In the genomic region with DNA sequence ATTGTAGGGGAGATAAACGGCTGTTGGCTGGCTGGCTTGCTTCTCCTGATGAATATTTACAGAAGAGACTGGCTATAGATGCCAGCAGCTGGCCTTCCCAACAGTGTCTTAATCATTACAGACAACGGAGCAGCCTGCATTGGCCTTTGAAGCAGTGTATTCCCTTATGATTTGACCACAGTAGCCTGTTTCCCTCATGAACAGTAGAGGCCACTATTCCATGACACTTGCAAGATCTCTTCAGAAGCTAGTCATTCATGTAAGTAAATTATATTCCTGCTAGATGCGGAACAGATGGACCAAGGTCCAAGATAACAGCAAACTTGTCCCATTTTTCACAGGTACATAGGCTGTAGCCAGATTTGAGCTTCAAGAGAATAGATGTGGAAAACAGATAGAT, we compare ENCODE assay signal across 9 cellular contexts. TPM values are rescaled to one million over a fixed set of nuclear protein-coding genes. Genes with fewer than 3 reads are reported as not detected.
DNase-seq lines count a peak whose midpoint lies in the region; ATAC-seq and TF ChIP-seq lines count a peak whose summit lies in the region.
"Had no signal": no experiment of that assay in that cellular context is flagged by ENCODE, and none has a peak within 500 bp of the region (broad histone marks: within the 10 kb centered on the region; RNA-seq: fewer than 3 reads in every experiment).

No MANE protein-coding gene starts in this region.

- no peak overlapping the region for H3K27ac Mint-ChIP-seq in neural crest cell (ENCODE audit: unreplicated experiment)
- H3K27ac Mint-ChIP-seq: activated CD4-positive, alpha-beta T cell treated with anti-CD3 and anti-CD28 coated beads, Interleukin-2, amount 10 ng/mL, durations not matched to agents 24 days and 14 days had no signal

- H3K4me3 ChIP-seq in H7 (ENCODE audit: insufficient read depth, low read depth, low read length) = no peak overlapping the region

- H3K4me1 Mint-ChIP-seq in neural crest cell = no peaks in the 10 kb centered on the region
- H3K4me1 Mint-ChIP-seq: activated CD4-positive, alpha-beta T cell treated with anti-CD3 and anti-CD28 coated beads, Interleukin-2, amount 10 ng/mL, durations not matched to agents 24 days and 14 days had no signal

- no peaks in the 10 kb centered on the region for H3K27me3 ChIP-seq in H7 (ENCODE audit: control insufficient read depth, insufficient read depth, low read length)

- DNase-seq in G401 (ENCODE audit: low spot score) = peak; percentile 37
- DNase-seq in NCI-H1930 (lab: John Stamatoyannopoulos, UW) = peak; percentile 2 to 6
- peak; percentile 35 for DNase-seq in cerebellar cortex (ENCODE audit: low spot score)
- no peak for DNase-seq in neural crest cell (ENCODE audit: low read depth, low spot score)
- no peak for DNase-seq in H7
- no peak for DNase-seq in activated CD4-positive, alpha-beta T cell treated with anti-CD3 and anti-CD28 coated beads, Interleukin-2, amount 50 U/mL, for 48 hours
- DNase-seq: activated CD4-positive, alpha-beta T cell treated with anti-CD3 and anti-CD28 coated beads, Interleukin-2, amount 10 ng/mL, durations not matched to agents 24 days and 14 days had no signal

- H3K4me3 Mint-ChIP-seq in neural crest cell = no peak overlapping the region
- H3K4me3 Mint-ChIP-seq: activated CD4-positive, alpha-beta T cell treated with anti-CD3 and anti-CD28 coated beads, Interleukin-2, amount 10 ng/mL, durations not matched to agents 24 days and 14 days had no signal

- peaks cover 4% of the 10 kb centered on the region for H3K9me3 Mint-ChIP-seq in neural crest cell
- H3K9me3 Mint-ChIP-seq: activated CD4-positive, alpha-beta T cell treated with anti-CD3 and anti-CD28 coated beads, Interleukin-2, amount 10 ng/mL, durations not matched to agents 24 days and 14 days had no signal

- TF ChIP-seq CTCF in neural crest cell (conservative IDR thresholded peaks at IDR 0.05) = peak; percentile 41

- H3K36me3 Mint-ChIP-seq in neural crest cell (ENCODE audit: low read depth) = no peaks in the 10 kb centered on the region

- ATAC-seq in HG02840 (IDR thresholded peaks at IDR 0.05; ENCODE audit: low FRiP score, unreplicated experiment) = no peak
- no peak for ATAC-seq in GM18511 (IDR thresholded peaks at IDR 0.05; ENCODE audit: unreplicated experiment)

- in situ Hi-C loops in G401 (cut with HindIII; ENCODE audit: low sequenced_read_pairs) = no loop called here

- no peaks in the 10 kb centered on the region for H3K36me3 ChIP-seq in H7 (replicated peaks; ENCODE audit: control insufficient read depth, insufficient read depth, low read length)

- H3K27me3 Mint-ChIP-seq in neural crest cell (ENCODE audit: low read depth) = no peaks in the 10 kb centered on the region
- H3K27me3 Mint-ChIP-seq: activated CD4-positive, alpha-beta T cell treated with anti-CD3 and anti-CD28 coated beads, Interleukin-2, amount 10 ng/mL, durations not matched to agents 24 days and 14 days had no signal

RNA-seq across cellular contexts. Expression of gene TMCO5A, which starts 47.3 kb away (rescaled TPM):
- not detected in 2 replicates for total RNA-seq in G401 (2014; rRNA removed; shearing (Covaris generic))
- not detected in 2 replicates for total RNA-seq in neural crest cell
- not detected in 2 replicates for total RNA-seq in H7 (2014; rRNA removed; shearing (Covaris generic))
- total RNA-seq: activated CD4-positive, alpha-beta T cell treated with anti-CD3 and anti-CD28 coated beads, Interleukin-2, amount 10 ng/mL, durations not matched to agents 24 days and 14 days had no signal

Comparison
In these comparisons a context has a peak if more than half of its experiments do, and no peak if none do; other contexts are left out.
1. DNase-seq: peak in G401 (single experiment), NCI-H1930 (2 of 2) and cerebellar cortex (single experiment); none in neural crest cell (single experiment), H7 (single experiment) and activated CD4-positive, alpha-beta T cell treated with anti-CD3 and anti-CD28 coated beads, Interleukin-2, amount 50 U/mL, for 48 hours (0 of 2).